Comparison of ENCODE assay signal across 9 cellular contexts in the genomic region with DNA sequence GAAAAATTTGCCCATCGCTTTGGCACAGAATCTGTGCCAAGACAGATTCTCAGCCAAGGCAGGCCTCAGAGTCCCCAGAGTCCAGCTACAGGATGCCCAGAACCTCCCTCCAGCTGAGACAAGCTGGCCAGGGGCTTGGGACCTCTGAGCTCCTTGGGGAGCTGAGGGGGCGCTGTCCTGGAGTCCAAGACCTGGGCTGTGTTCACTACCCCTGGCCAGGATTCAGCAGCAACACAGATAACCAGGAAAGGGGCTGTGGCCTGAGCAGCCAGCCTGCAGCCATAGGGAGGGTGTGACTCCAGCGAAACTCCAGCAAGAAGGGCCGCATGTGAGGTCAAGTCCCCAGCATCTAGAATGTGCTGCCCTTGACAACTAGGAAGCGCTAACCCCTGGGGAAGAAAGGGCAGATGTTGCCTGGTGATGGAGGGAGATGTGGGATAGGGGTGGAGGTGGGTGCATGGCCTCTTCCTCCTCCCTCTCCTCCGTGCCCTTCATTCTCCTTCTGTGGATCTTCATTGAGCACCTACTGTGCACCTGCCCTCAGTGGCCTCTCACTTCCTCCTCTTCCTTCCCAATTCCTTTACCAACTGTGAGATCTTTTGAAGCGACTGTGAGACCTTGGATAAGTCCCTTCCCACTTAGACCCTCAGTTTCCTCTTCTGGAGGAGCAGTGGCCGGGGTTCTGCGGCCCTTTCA. TPM values are rescaled to one million over a fixed set of nuclear protein-coding genes. Genes with fewer than 3 reads are reported as not detected.
A peak's percentile ranks its signal among the peaks of the same experiment; 100 is the strongest.
DNase-seq lines count a peak whose midpoint lies in the region; ATAC-seq lines count a peak whose summit lies in the region.
"Had no signal": no experiment of that assay in that cellular context is flagged by ENCODE, and none has a peak within 500 bp of the region (broad histone marks: within the 10 kb centered on the region; RNA-seq: fewer than 3 reads in every experiment).

No MANE protein-coding gene starts in this region.

- peak; percentile 4 to 8 for ATAC-seq in left cardiac atrium
- ATAC-seq in stimulated activated memory B cell treated with anti-CD40 and anti-IgM and Interleukin-4, amounts not matched to agents 10 μg/mL and 1 μg/mL and 100 μg/mL, for 72 hours = no peak
- ATAC-seq in HG02588 (IDR thresholded peaks at IDR 0.05; ENCODE audit: unreplicated experiment) = no peak

- H3K4me1 Mint-ChIP-seq in activated T-helper 1 cell treated with anti-CD3 and anti-CD28 coated beads, Interleukin-12 subunit alpha, Interleukin-12 subunit beta, Interleukin-2, Interleukin-4 antibody, amounts not matched to agents 30 ng/mL and 10 ng/mL and 1 ng/mL, durations not matched to agents 14 hours and 24 hours and 36 hours (ENCODE audit: low read depth) = peaks cover 93% of the 10 kb centered on the region
- H3K4me1 Mint-ChIP-seq in stimulated activated memory B cell treated with anti-CD40 and anti-IgM and Interleukin-4, amounts not matched to agents 10 μg/mL and 1 μg/mL and 100 μg/mL, for 72 hours = peaks cover 96% of the 10 kb centered on the region

- peaks cover 1% of the 10 kb centered on the region for H3K27me3 Mint-ChIP-seq in activated T-helper 1 cell treated with anti-CD3 and anti-CD28 coated beads, Interleukin-12 subunit alpha, Interleukin-12 subunit beta, Interleukin-2, Interleukin-4 antibody, amounts not matched to agents 30 ng/mL and 10 ng/mL and 1 ng/mL, durations not matched to agents 14 hours and 24 hours and 36 hours (ENCODE audit: insufficient read depth)
- peaks cover under 1% of the 10 kb centered on the region for H3K27me3 Mint-ChIP-seq in stimulated activated memory B cell treated with anti-CD40 and anti-IgM and Interleukin-4, amounts not matched to agents 10 μg/mL and 1 μg/mL and 100 μg/mL, for 72 hours

- intact Hi-C loops in activated T-helper 1 cell treated with anti-CD3 and anti-CD28 coated beads, Interleukin-12 subunit alpha, Interleukin-12 subunit beta, Interleukin-2, Interleukin-4 antibody, amounts not matched to agents 30 ng/mL and 10 ng/mL and 1 ng/mL, durations not matched to agents 14 hours and 24 hours and 36 hours (cut with micrococcal nuclease) = loop anchor here (1.0 kb wide), 3 partner anchors 7 to 383 kb away; partner anchors contain the start of gene ARID5A
- intact Hi-C loops in left cardiac atrium (cut with DNase I) = no loop called here

- H3K36me3 ChIP-seq in H7 (replicated peaks; ENCODE audit: control insufficient read depth, insufficient read depth, low read length) = no peaks in the 10 kb centered on the region

- H3K27me3 ChIP-seq in H7 (ENCODE audit: control insufficient read depth, insufficient read depth, low read length) = peaks cover 10% of the 10 kb centered on the region

- peak overlapping the region; percentile 97 for H3K27ac Mint-ChIP-seq in activated T-helper 1 cell treated with anti-CD3 and anti-CD28 coated beads, Interleukin-12 subunit alpha, Interleukin-12 subunit beta, Interleukin-2, Interleukin-4 antibody, amounts not matched to agents 30 ng/mL and 10 ng/mL and 1 ng/mL, durations not matched to agents 14 hours and 24 hours and 36 hours
- H3K27ac Mint-ChIP-seq in stimulated activated memory B cell treated with anti-CD40 and anti-IgM and Interleukin-4, amounts not matched to agents 10 μg/mL and 1 μg/mL and 100 μg/mL, for 72 hours = peak overlapping the region; percentile 94

- peak overlapping the region; percentile 67 for H3K4me3 Mint-ChIP-seq in activated T-helper 1 cell treated with anti-CD3 and anti-CD28 coated beads, Interleukin-12 subunit alpha, Interleukin-12 subunit beta, Interleukin-2, Interleukin-4 antibody, amounts not matched to agents 30 ng/mL and 10 ng/mL and 1 ng/mL, durations not matched to agents 14 hours and 24 hours and 36 hours
- peak overlapping the region; percentile 76 for H3K4me3 Mint-ChIP-seq in stimulated activated memory B cell treated with anti-CD40 and anti-IgM and Interleukin-4, amounts not matched to agents 10 μg/mL and 1 μg/mL and 100 μg/mL, for 72 hours

- peak; percentile 49 for DNase-seq in H7
- no peak for DNase-seq in activated T-helper 1 cell treated with anti-CD3 and anti-CD28 coated beads, Interleukin-12 subunit alpha, Interleukin-12 subunit beta, Interleukin-2, Interleukin-4 antibody, amounts not matched to agents 30 ng/mL and 10 ng/mL and 1 ng/mL, durations not matched to agents 14 hours and 24 hours and 36 hours (ENCODE audit: low spot score)
- DNase-seq in left cardiac atrium = peak; percentile 77
- DNase-seq in stimulated activated CD4-positive, alpha-beta T cell treated with anti-CD3 and anti-CD28 coated beads, Interleukin-12 subunit alpha, Interleukin-12 subunit beta, amount 100 ng/mL, for 4 hours = no peak
- no peak for DNase-seq in medulla oblongata (ENCODE audit: extremely low spot score)

- H3K36me3 Mint-ChIP-seq in activated T-helper 1 cell treated with anti-CD3 and anti-CD28 coated beads, Interleukin-12 subunit alpha, Interleukin-12 subunit beta, Interleukin-2, Interleukin-4 antibody, amounts not matched to agents 30 ng/mL and 10 ng/mL and 1 ng/mL, durations not matched to agents 14 hours and 24 hours and 36 hours (ENCODE audit: low read depth) = peaks cover 1% of the 10 kb centered on the region
- H3K36me3 Mint-ChIP-seq in stimulated activated memory B cell treated with anti-CD40 and anti-IgM and Interleukin-4, amounts not matched to agents 10 μg/mL and 1 μg/mL and 100 μg/mL, for 72 hours = no peaks in the 10 kb centered on the region

- no peaks in the 10 kb centered on the region for H3K9me3 Mint-ChIP-seq in activated T-helper 1 cell treated with anti-CD3 and anti-CD28 coated beads, Interleukin-12 subunit alpha, Interleukin-12 subunit beta, Interleukin-2, Interleukin-4 antibody, amounts not matched to agents 30 ng/mL and 10 ng/mL and 1 ng/mL, durations not matched to agents 14 hours and 24 hours and 36 hours
- H3K9me3 Mint-ChIP-seq in stimulated activated memory B cell treated with anti-CD40 and anti-IgM and Interleukin-4, amounts not matched to agents 10 μg/mL and 1 μg/mL and 100 μg/mL, for 72 hours = no peaks in the 10 kb centered on the region

- no peak overlapping the region for H3K4me3 ChIP-seq in H7 (ENCODE audit: insufficient read depth, low read depth, low read length)

RNA-seq across cellular contexts. Expression of gene ARID5A, which starts 7.7 kb away (rescaled TPM):
- total RNA-seq in H7 (2014; rRNA removed; shearing (Covaris generic)) = 20.7 and 26.7 TPM in 2 replicates
- 233 and 240 TPM in 2 replicates for total RNA-seq in activated T-helper 1 cell treated with anti-CD3 and anti-CD28 coated beads, Interleukin-12 subunit alpha, Interleukin-12 subunit beta, Interleukin-2, Interleukin-4 antibody, amounts not matched to agents 30 ng/mL and 10 ng/mL and 1 ng/mL, durations not matched to agents 14 hours and 24 hours and 36 hours
- total RNA-seq in left cardiac atrium = 10 to 100 TPM; 10.5 to 24.1 TPM

RNA-seq across cellular contexts. Expression of gene NEURL3, which starts 23.7 kb away (rescaled TPM):
- 0.10 TPM in 1 of 2 replicates, not detected in the other for total RNA-seq in H7 (2014; rRNA removed; shearing (Covaris generic))
- total RNA-seq in activated T-helper 1 cell treated with anti-CD3 and anti-CD28 coated beads, Interleukin-12 subunit alpha, Interleukin-12 subunit beta, Interleukin-2, Interleukin-4 antibody, amounts not matched to agents 30 ng/mL and 10 ng/mL and 1 ng/mL, durations not matched to agents 14 hours and 24 hours and 36 hours = 0.54 and 0.75 TPM in 2 replicates
- total RNA-seq in left cardiac atrium = under 1 TPM in 1 of 2 donors, not detected in 1; 0.31 TPM
- total RNA-seq: bronchial epithelial cell, urinary bladder had no signal

Comparison
In these comparisons a context has a peak if more than half of its experiments do, and no peak if none do; other contexts are left out.
1. DNase-seq: peak in H7 (single experiment) and left cardiac atrium (single experiment); none in activated T-helper 1 cell treated with anti-CD3 and anti-CD28 coated beads, Interleukin-12 subunit alpha, Interleukin-12 subunit beta, Interleukin-2, Interleukin-4 antibody, amounts not matched to agents 30 ng/mL and 10 ng/mL and 1 ng/mL, durations not matched to agents 14 hours and 24 hours and 36 hours (single experiment), stimulated activated CD4-positive, alpha-beta T cell treated with anti-CD3 and anti-CD28 coated beads, Interleukin-12 subunit alpha, Interleukin-12 subunit beta, amount 100 ng/mL, for 4 hours (single experiment) and medulla oblongata (single experiment).
2. ATAC-seq: peak in left cardiac atrium (2 of 2); none in stimulated activated memory B cell treated with anti-CD40 and anti-IgM and Interleukin-4, amounts not matched to agents 10 μg/mL and 1 μg/mL and 100 μg/mL, for 72 hours (single experiment) and HG02588 (single experiment).